Comparison of ENCODE assay signal across 22 cellular contexts in genomic region chr18:75238786-75239185, GRCh38.
"Had no signal": no experiment of that assay in that cellular context is flagged by ENCODE, and none has a peak within 500 bp of the region (broad histone marks: within the 10 kb centered on the region; RNA-seq: fewer than 3 reads in every experiment).

No MANE protein-coding gene starts in this region.

- DNase-seq: hippocampal formation; kidney glomerular epithelial cell; left cardiac atrium; lower lobe of right lung; mesendoderm; naive B cell; natural killer cell; pancreas; retina; right cardiac atrium; stimulated activated CD4-positive, alpha-beta T cell treated with anti-CD3 and anti-CD28 coated beads, Interleukin-12 subunit alpha, Interleukin-12 subunit beta, amount 100 ng/mL, for 4 hours; stimulated activated CD4-positive, alpha-beta T cell treated with anti-CD3 and anti-CD28 coated beads, Interleukin-15, amount 100 ng/mL, for 24 hours; stimulated activated CD4-positive, alpha-beta T cell treated with anti-CD3 and anti-CD28 coated beads, Interleukin-2, amount 100 ng/mL, for 24 hours; stimulated activated CD4-positive, alpha-beta T cell treated with anti-CD3 and anti-CD28 coated beads, Interleukin-4, amount 100 ng/mL, for 1 hour; stimulated activated naive B cell treated with anti-CD40 and anti-IgM and Interleukin-4, amounts not matched to agents 10 μg/mL and 1 μg/mL and 100 μg/mL, for 72 hours; stimulated activated naive CD8-positive, alpha-beta T cell treated with anti-CD3 and anti-CD28 coated beads, Interleukin-15, Interleukin-2, amounts not matched to agents 100 U/mL and 50 U/mL, for 24 hours; stomach; thyroid gland; transverse colon had no signal

- H3K27ac Mint-ChIP-seq: natural killer cell; stimulated activated naive B cell treated with anti-CD40 and anti-IgM and Interleukin-4, amounts not matched to agents 10 μg/mL and 1 μg/mL and 100 μg/mL, for 72 hours had no signal

- H3K4me3 Mint-ChIP-seq: mesothelial cell of epicardium; naive B cell; natural killer cell; stimulated activated naive B cell treated with anti-CD40 and anti-IgM and Interleukin-4, amounts not matched to agents 10 μg/mL and 1 μg/mL and 100 μg/mL, for 72 hours had no signal

- H3K27me3 Mint-ChIP-seq: naive B cell; stimulated activated naive B cell treated with anti-CD40 and anti-IgM and Interleukin-4, amounts not matched to agents 10 μg/mL and 1 μg/mL and 100 μg/mL, for 72 hours had no signal

- H3K36me3 Mint-ChIP-seq: naive B cell, natural killer cell had no signal

- ATAC-seq: left cardiac atrium; left lobe of liver; lower lobe of right lung; natural killer cell; pancreas; sciatic nerve; stimulated activated naive B cell treated with anti-CD40 and anti-IgM and Interleukin-4, amounts not matched to agents 10 μg/mL and 1 μg/mL and 100 μg/mL, for 72 hours had no signal

- H3K9me3 Mint-ChIP-seq: natural killer cell had no signal
